In the genomic region with DNA sequence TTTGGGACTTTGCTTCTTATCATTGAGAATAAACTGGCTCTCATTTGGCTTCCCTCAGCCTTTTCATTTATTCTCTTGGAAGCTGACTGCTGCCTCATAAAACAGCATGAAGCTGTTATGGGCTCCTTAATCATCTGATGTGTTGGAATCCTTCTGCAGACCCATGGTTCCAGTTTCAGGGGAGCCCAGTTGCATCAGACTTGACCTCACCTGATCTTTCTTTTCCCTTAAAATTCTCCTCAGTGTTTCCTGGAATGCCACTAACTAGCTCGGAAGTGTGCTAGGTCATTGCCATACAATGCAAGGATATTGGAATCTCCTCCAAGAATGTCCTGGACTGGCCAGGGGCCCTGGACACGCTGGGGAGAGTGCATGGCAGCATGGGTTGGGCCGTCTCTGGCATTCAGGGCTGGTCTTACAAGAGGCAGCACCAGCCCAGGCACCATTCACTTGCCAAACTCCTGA, we compare ENCODE assay signal across 14 cellular contexts.
"Had no signal": no experiment of that assay in that cellular context is flagged by ENCODE, and none has a peak within 500 bp of the region (broad histone marks: within the 10 kb centered on the region; RNA-seq: fewer than 3 reads in every experiment).

No MANE protein-coding gene starts in this region.

- H3K4me1 Mint-ChIP-seq: neural crest cell; stimulated activated memory B cell treated with anti-CD40 and anti-IgM and Interleukin-4, amounts not matched to agents 10 μg/mL and 1 μg/mL and 100 μg/mL, for 72 hours had no signal

- H3K36me3 ChIP-seq: ovary, tibial nerve had no signal

- H3K4me1 ChIP-seq: spleen had no signal

- H3K27me3 ChIP-seq: ovary, spleen, tibial nerve had no signal

- H3K27ac Mint-ChIP-seq: activated naive CD4-positive, alpha-beta T cell treated with anti-CD3 and anti-CD28 coated beads, Interleukin-2, amount 50 U/mL, for 72 hours; activated T-cell treated with anti-CD3 and anti-CD28 coated beads, Interleukin-2, amount 50 U/mL, for 24 hours; stimulated activated memory B cell treated with anti-CD40 and anti-IgM and Interleukin-4, amounts not matched to agents 10 μg/mL and 1 μg/mL and 100 μg/mL, for 72 hours had no signal

- H3K4me3 Mint-ChIP-seq: activated T-cell treated with anti-CD3 and anti-CD28 coated beads, Interleukin-2, amount 50 U/mL, for 24 hours; neural crest cell; stimulated activated memory B cell treated with anti-CD40 and anti-IgM and Interleukin-4, amounts not matched to agents 10 μg/mL and 1 μg/mL and 100 μg/mL, for 72 hours had no signal

- H3K27me3 Mint-ChIP-seq: activated T-cell treated with anti-CD3 and anti-CD28 coated beads, Interleukin-2, amount 50 U/mL, for 24 hours; stimulated activated memory B cell treated with anti-CD40 and anti-IgM and Interleukin-4, amounts not matched to agents 10 μg/mL and 1 μg/mL and 100 μg/mL, for 72 hours had no signal

- ATAC-seq: activated naive CD4-positive, alpha-beta T cell treated with anti-CD3 and anti-CD28 coated beads, Interleukin-2, amount 50 U/mL, for 72 hours; stimulated activated memory B cell treated with anti-CD40 and anti-IgM and Interleukin-4, amounts not matched to agents 10 μg/mL and 1 μg/mL and 100 μg/mL, for 72 hours had no signal

- H3K36me3 Mint-ChIP-seq: activated naive CD4-positive, alpha-beta T cell treated with anti-CD3 and anti-CD28 coated beads, Interleukin-2, amount 50 U/mL, for 72 hours; stimulated activated memory B cell treated with anti-CD40 and anti-IgM and Interleukin-4, amounts not matched to agents 10 μg/mL and 1 μg/mL and 100 μg/mL, for 72 hours had no signal

- H3K9me3 Mint-ChIP-seq: activated naive CD4-positive, alpha-beta T cell treated with anti-CD3 and anti-CD28 coated beads, Interleukin-2, amount 50 U/mL, for 72 hours; activated T-cell treated with anti-CD3 and anti-CD28 coated beads, Interleukin-2, amount 50 U/mL, for 24 hours; neural crest cell; stimulated activated memory B cell treated with anti-CD40 and anti-IgM and Interleukin-4, amounts not matched to agents 10 μg/mL and 1 μg/mL and 100 μg/mL, for 72 hours had no signal

- H3K4me3 ChIP-seq: ovary, spleen, tibial nerve had no signal

- H3K27ac ChIP-seq: ovary, spleen, tibial nerve had no signal

- DNase-seq: activated CD4-positive, alpha-beta T cell treated with anti-CD3 and anti-CD28 coated beads, Interleukin-2, amount 50 U/mL, for 4 hours; activated CD4-positive, CD25-positive, alpha-beta regulatory T cell treated with anti-CD3 and anti-CD28 coated beads, Interleukin-2, amount 50 U/mL, for 72 hours; activated effector memory CD4-positive, alpha-beta T cell treated with Interleukin-2 at 50 U/mL for 16 hours; activated T-cell treated with anti-CD3 and anti-CD28 coated beads, Interleukin-2, amount 50 U/mL, for 24 hours; amniotic stem cell; hippocampal formation; ovary; spleen; stimulated activated CD4-positive, alpha-beta T cell treated with anti-CD3 and anti-CD28 coated beads, Interleukin-1b, Interleukin-23, amount 100 ng/mL, for 48 hours; SW 1271 had no signal

- H3K9me3 ChIP-seq: ovary, spleen, tibial nerve had no signal
